In genomic region chr1:160681067-160681890, GRCh38 we compare ENCODE assay signal across 8 cellular contexts. TPM values are rescaled to one million over a fixed set of nuclear protein-coding genes. Genes with fewer than 3 reads are reported as not detected.
A peak's percentile ranks its signal among the peaks of the same experiment; 100 is the strongest.
DNase-seq lines count a peak whose midpoint lies in the region; ATAC-seq and TF ChIP-seq lines count a peak whose summit lies in the region.

No MANE protein-coding gene starts in this region.

- no peak overlapping the region for H3K4me3 Mint-ChIP-seq in activated T-cell treated with anti-CD3 and anti-CD28 coated beads, Interleukin-2, amount 50 U/mL, for 24 hours

- peak; percentile 10 for DNase-seq in NCI-H1092 treated with DMSO at 0.1 percent for 48 hours (lab: John Stamatoyannopoulos, UW)
- no peak for DNase-seq in NCI-H1092 (lab: John Stamatoyannopoulos, UW)
- peak; percentile 78 to 93 (median 82) for DNase-seq in Peyer's patch
- peak; percentile 87 for DNase-seq in activated T-cell treated with anti-CD3 and anti-CD28 coated beads, Interleukin-2, amount 50 U/mL, for 24 hours
- peak; percentile 25 for DNase-seq in globus pallidus (ENCODE audit: low spot score)
- peak; percentile 29 for DNase-seq in renal cortical epithelial cell (ENCODE audit: low read depth)
- DNase-seq in GM03348 (ENCODE audit: low spot score) = no peak

- peaks cover 0 to 14% (median 8%) of the 10 kb centered on the region in 4 donors for H3K4me1 ChIP-seq in Peyer's patch

- H3K27me3 ChIP-seq in Peyer's patch = no peaks in the 10 kb centered on the region

- no peak for TF ChIP-seq POLR2A in Peyer's patch (IDR thresholded peaks at IDR 0.05)

- no peak overlapping the region for H3K4me3 ChIP-seq in Peyer's patch

- no peaks in the 10 kb centered on the region for H3K36me3 ChIP-seq in Peyer's patch

- peak overlapping the region in 2 of 4 donors; percentile 30 to 35 for H3K27ac ChIP-seq in Peyer's patch

- peaks cover 68% of the 10 kb centered on the region for H3K4me1 Mint-ChIP-seq in activated T-cell treated with anti-CD3 and anti-CD28 coated beads, Interleukin-2, amount 50 U/mL, for 24 hours (ENCODE audit: low read depth)

- peak; percentile 57 to 88 (median 77) for TF ChIP-seq CTCF in Peyer's patch (IDR thresholded peaks at IDR 0.05)

- H3K9me3 ChIP-seq in Peyer's patch = no peaks in the 10 kb centered on the region

- peak overlapping the region; percentile 96 for H3K27ac Mint-ChIP-seq in activated T-cell treated with anti-CD3 and anti-CD28 coated beads, Interleukin-2, amount 50 U/mL, for 24 hours

- H3K36me3 Mint-ChIP-seq in activated T-cell treated with anti-CD3 and anti-CD28 coated beads, Interleukin-2, amount 50 U/mL, for 24 hours (ENCODE audit: low read depth) = peaks cover 96% of the 10 kb centered on the region

- H3K9me3 Mint-ChIP-seq in activated T-cell treated with anti-CD3 and anti-CD28 coated beads, Interleukin-2, amount 50 U/mL, for 24 hours = no peaks in the 10 kb centered on the region

- H3K27me3 Mint-ChIP-seq in activated T-cell treated with anti-CD3 and anti-CD28 coated beads, Interleukin-2, amount 50 U/mL, for 24 hours = no peaks in the 10 kb centered on the region

- ATAC-seq in HG03342 (IDR thresholded peaks at IDR 0.05; ENCODE audit: unreplicated experiment) = peak; percentile 59

RNA-seq across cellular contexts. Expression of gene CD48, which starts 30.3 kb away (rescaled TPM):
- total RNA-seq in Peyer's patch (10 to 100 TPM in 2 of 4 donors, 1 to 10 TPM in 2; 1.4 to 84.2 (median 9.9) TPM), renal cortical epithelial cell (not detected in 2 replicates)

RNA-seq across cellular contexts. Expression of gene SLAMF1, which starts 34.4 kb away (rescaled TPM):
- 1 to 10 TPM in 3 of 4 donors, not detected in 1; 2.5 to 9.1 (median 6.0) TPM for total RNA-seq in Peyer's patch
- total RNA-seq in renal cortical epithelial cell = not detected in 2 replicates

RNA-seq across cellular contexts. Expression of gene SLAMF7, which starts 57.8 kb away (rescaled TPM):
- total RNA-seq in Peyer's patch (1 to 10 TPM; 2.5 to 3.9 (median 2.7) TPM), renal cortical epithelial cell (0.17 TPM in 1 of 2 replicates, not detected in the other)

Comparison
In these comparisons a context has a peak if more than half of its experiments do, and no peak if none do; other contexts are left out.
1. DNase-seq: peak in NCI-H1092 treated with DMSO at 0.1 percent for 48 hours (single experiment), Peyer's patch (3 of 3), activated T-cell treated with anti-CD3 and anti-CD28 coated beads, Interleukin-2, amount 50 U/mL, for 24 hours (single experiment), globus pallidus (single experiment) and renal cortical epithelial cell (single experiment); none in NCI-H1092 (single experiment) and GM03348 (single experiment).